13 cellular contexts compared by ENCODE assay signal in the genomic region with DNA sequence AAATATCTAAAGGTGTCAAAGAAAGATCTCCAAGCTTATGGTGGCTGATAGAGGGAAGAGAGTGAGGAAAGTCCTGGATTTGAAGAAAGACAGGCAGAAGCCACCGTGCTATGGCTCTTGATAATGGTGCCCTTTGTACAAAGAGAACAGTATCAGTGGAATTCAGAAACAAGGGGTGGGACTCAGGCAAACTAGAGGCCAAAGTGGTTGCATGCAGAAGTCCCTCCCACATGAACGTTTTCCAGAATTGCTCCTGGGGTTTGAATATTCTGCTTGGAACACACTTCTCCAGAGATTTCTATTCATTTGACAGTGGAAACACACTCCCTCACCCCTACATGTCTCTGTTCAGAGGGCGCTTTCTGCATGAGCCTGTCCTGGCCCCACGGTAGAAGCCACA. TPM values are rescaled to one million over a fixed set of nuclear protein-coding genes. Genes with fewer than 3 reads are reported as not detected.
DNase-seq lines count a peak whose midpoint lies in the region; ATAC-seq and TF ChIP-seq lines count a peak whose summit lies in the region.
"Had no signal": no experiment of that assay in that cellular context is flagged by ENCODE, and none has a peak within 500 bp of the region (broad histone marks: within the 10 kb centered on the region; RNA-seq: fewer than 3 reads in every experiment).

No MANE protein-coding gene starts in this region.

- H3K4me2 ChIP-seq in BLaER1 treated with 17β-estradiol and CSF1 and Interleukin-3, amounts not matched to agents 10 nM and 100 nM, result peak overlapping the region in 7 of 11 experiments; percentile 26 to 81 (median 75); a peak in 8 of 22 replicates

- ATAC-seq in GM21360 (IDR thresholded peaks at IDR 0.05; ENCODE audit: unreplicated experiment), result no peak

- peaks cover 0 to 4% (median 0%) of the 10 kb centered on the region in 11 experiments; a peak in 1 of 22 replicates for H4K20me1 ChIP-seq in BLaER1 treated with 17β-estradiol and CSF1 and Interleukin-3, amounts not matched to agents 10 nM and 100 nM

- H3K9me3 ChIP-seq in BLaER1 treated with 17β-estradiol and CSF1 and Interleukin-3, amounts not matched to agents 10 nM and 100 nM (replicated peaks in 1 of 11), result peaks cover 10 to 22% (median 16%) of the 10 kb centered on the region in 11 experiments
- peaks cover 16% of the 10 kb centered on the region for H3K9me3 ChIP-seq in KOPT-K1 (ENCODE audit: insufficient read depth, low read length, poor library complexity, severe bottlenecking)
- H3K9me3 ChIP-seq: neutrophil, thoracic aorta had no signal

- peaks cover 2% of the 10 kb centered on the region for H3K36me3 Mint-ChIP-seq in neural crest cell (ENCODE audit: low read depth)
- H3K36me3 Mint-ChIP-seq: activated CD4-positive, alpha-beta memory T cell treated with anti-CD3 and anti-CD28 coated beads for 36 hours had no signal

- H3K4me1 ChIP-seq in BLaER1 treated with 17β-estradiol and CSF1 and Interleukin-3, amounts not matched to agents 10 nM and 100 nM, result peaks cover 30 to 61% (median 48%) of the 10 kb centered on the region in 10 experiments

- no peak overlapping the region for H3K4me3 ChIP-seq in BLaER1 treated with 17β-estradiol and CSF1 and Interleukin-3, amounts not matched to agents 10 nM and 100 nM
- H3K4me3 ChIP-seq in dorsolateral prefrontal cortex, result peak overlapping the region in 5 of 59 donors; percentile 11 to 30 (median 20)
- H3K4me3 ChIP-seq: thoracic aorta had no signal

- H3K27ac Mint-ChIP-seq in neural crest cell (ENCODE audit: unreplicated experiment), result peak overlapping the region; percentile 85
- H3K27ac Mint-ChIP-seq: activated CD4-positive, alpha-beta memory T cell treated with anti-CD3 and anti-CD28 coated beads for 36 hours; activated naive CD4-positive, alpha-beta T cell treated with anti-CD3 and anti-CD28 coated beads for 36 hours had no signal

- intact Hi-C loops in dorsolateral prefrontal cortex (cut with DNase I), result loop anchor here in 1 of 2 donors (2.0 kb wide), 1 partner anchor 101 kb away; no protein-coding TSS in a partner anchor
- intact Hi-C loops in posterior vena cava (cut with DNase I), result no loop called here

- H3K27me3 ChIP-seq in BLaER1 treated with 17β-estradiol and CSF1 and Interleukin-3, amounts not matched to agents 10 nM and 100 nM, result peaks cover 0 to 37% (median 0%) of the 10 kb centered on the region in 11 experiments; a peak in 6 of 22 replicates
- no peaks in the 10 kb centered on the region for H3K27me3 ChIP-seq in dorsolateral prefrontal cortex
- H3K27me3 ChIP-seq: brain microvascular endothelial cell had no signal

- DNase-seq in dorsolateral prefrontal cortex (peak in 1 of 10 donors; percentile 54), neural crest cell (ENCODE audit: low read depth, low spot score) (no peak), islet precursor cell (no peak), posterior vena cava (ENCODE audit: low spot score) (no peak)
- DNase-seq: activated CD4-positive, alpha-beta memory T cell treated with anti-CD3 and anti-CD28 coated beads for 36 hours; activated naive CD4-positive, alpha-beta T cell treated with anti-CD3 and anti-CD28 coated beads for 36 hours; NCI-H446 treated with DMSO at 0.1 percent for 48 hours had no signal

- no peaks in the 10 kb centered on the region for H3K36me3 ChIP-seq in BLaER1 treated with 17β-estradiol and CSF1 and Interleukin-3, amounts not matched to agents 10 nM and 100 nM
- H3K36me3 ChIP-seq in KOPT-K1 (ENCODE audit: insufficient read depth, low read length), result no peaks in the 10 kb centered on the region
- H3K36me3 ChIP-seq: brain microvascular endothelial cell, neutrophil, thoracic aorta had no signal

- peaks cover 4% of the 10 kb centered on the region for H3K9me3 Mint-ChIP-seq in neural crest cell

- no peak overlapping the region for H3K9ac ChIP-seq in BLaER1 treated with 17β-estradiol and CSF1 and Interleukin-3, amounts not matched to agents 10 nM and 100 nM

- peak in 5 of 56 donors; percentile 6 to 29 (median 14) for TF ChIP-seq CTCF in dorsolateral prefrontal cortex (IDR thresholded peaks at IDR 0.05 in 54 of 56, conservative IDR thresholded peaks at IDR 0.05 in 2 of 56; ENCODE audit: low read depth in 1 of 56, partially characterized antibody in 56 of 56)
- no peak for TF ChIP-seq CTCF in neural crest cell (conservative IDR thresholded peaks at IDR 0.05)

- 0 out of 22 replicates have a peak overlapping the region, but pooled peaks of 1 of the 11 experiments have one; percentile 75 for H3K27ac ChIP-seq in BLaER1 treated with 17β-estradiol and CSF1 and Interleukin-3, amounts not matched to agents 10 nM and 100 nM
- H3K27ac ChIP-seq in KOPT-K1 (ENCODE audit: low read depth, low read length, poor library complexity, severe bottlenecking), result peak overlapping the region; percentile 56
- H3K27ac ChIP-seq in dorsolateral prefrontal cortex, result peak overlapping the region in 58 of 59 donors; percentile 46 to 96 (median 86)
- H3K27ac ChIP-seq: brain microvascular endothelial cell, neutrophil, thoracic aorta had no signal

- peaks cover 37% of the 10 kb centered on the region for H3K4me1 Mint-ChIP-seq in neural crest cell

- no peak overlapping the region for H3K4me3 Mint-ChIP-seq in neural crest cell
- H3K4me3 Mint-ChIP-seq: activated CD4-positive, alpha-beta memory T cell treated with anti-CD3 and anti-CD28 coated beads for 36 hours; activated naive CD4-positive, alpha-beta T cell treated with anti-CD3 and anti-CD28 coated beads for 36 hours had no signal

- H3K27me3 Mint-ChIP-seq in neural crest cell (ENCODE audit: low read depth), result no peaks in the 10 kb centered on the region
- H3K27me3 Mint-ChIP-seq: activated CD4-positive, alpha-beta memory T cell treated with anti-CD3 and anti-CD28 coated beads for 36 hours had no signal

RNA-seq across cellular contexts. Expression of gene MBNL2, which starts 10.1 kb away (rescaled TPM):
- total RNA-seq in dorsolateral prefrontal cortex, result 100 to 1,000 TPM in 119 of 120 experiments, 10 to 100 TPM in 1; 96.2 to 275 (median 181) TPM
- total RNA-seq in neural crest cell, result 16.9 and 18.7 TPM in 2 replicates
- 100 to 1,000 TPM; 106 to 139 TPM for total RNA-seq in posterior vena cava
